In the genomic region with DNA sequence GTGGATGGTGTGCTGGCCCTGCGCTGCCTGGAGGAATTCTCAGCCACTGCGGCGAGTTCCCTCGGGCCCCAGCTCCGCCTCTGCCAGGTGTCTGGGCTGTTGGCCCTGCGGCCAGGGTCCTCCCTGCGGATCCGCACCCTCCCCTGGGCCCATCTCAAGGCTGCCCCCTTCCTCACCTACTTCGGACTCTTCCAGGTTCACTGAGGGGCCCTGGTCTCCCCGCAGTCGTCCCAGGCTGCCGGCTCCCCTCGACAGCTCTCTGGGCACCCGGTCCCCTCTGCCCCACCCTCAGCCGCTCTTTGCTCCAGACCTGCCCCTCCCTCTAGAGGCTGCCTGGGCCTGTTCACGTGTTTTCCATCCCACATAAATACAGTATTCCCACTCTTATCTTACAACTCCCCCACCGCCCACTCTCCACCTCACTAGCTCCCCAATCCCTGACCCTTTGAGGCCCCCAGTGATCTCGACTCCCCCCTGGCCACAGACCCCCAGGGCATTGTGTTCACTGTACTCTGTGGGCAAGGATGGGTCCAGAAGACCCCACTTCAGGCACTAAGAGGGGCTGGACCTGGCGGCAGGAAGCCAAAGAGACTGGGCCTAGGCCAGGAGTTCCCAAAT, we compare ENCODE assay signal across 11 cellular contexts. TPM values are rescaled to one million over a fixed set of nuclear protein-coding genes. Genes with fewer than 3 reads are reported as not detected.
DNase-seq lines count a peak whose midpoint lies in the region; ATAC-seq, FAIRE-seq and TF ChIP-seq lines count a peak whose summit lies in the region.
"Had no signal": no experiment of that assay in that cellular context is flagged by ENCODE, and none has a peak within 500 bp of the region (broad histone marks: within the 10 kb centered on the region; RNA-seq: fewer than 3 reads in every experiment).

No MANE protein-coding gene starts in this region.

- CTCF ChIA-PET in endothelial cell of umbilical vein (lab: Charles Lee) = interaction anchor here (0.8 to 6.7 kb wide), 8 partner anchors 14 to 511 kb away, joined by 3 to 314 read pairs (median 4); a partner anchor contains a TSS

- DNase-seq in heart right ventricle = no peak
- DNase-seq in Right ventricle myocardium inferior (ENCODE audit: missing footprints) = no peak
- no peak for DNase-seq in endothelial cell of umbilical vein (ENCODE audit: low read depth, low spot score)
- DNase-seq in neural progenitor cell (ENCODE audit: low spot score) = no peak
- no peak for DNase-seq in NCI-H1930 (lab: John Stamatoyannopoulos, UW)
- DNase-seq: activated CD4-positive, alpha-beta memory T cell treated with anti-CD3 and anti-CD28 coated beads, Interleukin-2, amount 10 ng/mL, durations not matched to agents 7 days and 5 days; activated naive CD8-positive, alpha-beta T cell treated with anti-CD3 and anti-CD28 coated beads, Interleukin-2, amount 10 ng/mL, durations not matched to agents 7 days and 5 days; DND-41 had no signal

- H3K36me3 Mint-ChIP-seq in neural progenitor cell = no peaks in the 10 kb centered on the region

- H3K9ac ChIP-seq in endothelial cell of umbilical vein (replicated peaks; ENCODE audit: extremely low read depth, insufficient read depth, low read length) (no peak overlapping the region), neural progenitor cell (no peak overlapping the region)

- ATAC-seq in heart right ventricle (no peak), Right ventricle myocardium inferior (no peak), GM18870 (IDR thresholded peaks at IDR 0.05; ENCODE audit: unreplicated experiment) (no peak), GM21737 (IDR thresholded peaks at IDR 0.05; ENCODE audit: unreplicated experiment) (no peak)

- 61 to 64% methylated on average over 18 to 19 of the region's 19 CpGs for WGBS in heart right ventricle, 2 donors
- 51% methylated on average over 19 of the region's 19 CpGs for WGBS in urinary bladder

- dilution Hi-C loops in endothelial cell of umbilical vein (cut with MboI; ENCODE audit: extremely low pct_ligation_motif_present, low sequenced_read_pairs) = no loop called here

- H3K4me3 Mint-ChIP-seq in neural progenitor cell = no peak overlapping the region
- H3K4me3 Mint-ChIP-seq: activated CD4-positive, alpha-beta memory T cell treated with anti-CD3 and anti-CD28 coated beads, Interleukin-2, amount 10 ng/mL, durations not matched to agents 7 days and 5 days had no signal

- no peaks in the 10 kb centered on the region for H3K9me1 ChIP-seq in endothelial cell of umbilical vein (replicated peaks; ENCODE audit: control insufficient read depth, extremely low read depth, insufficient read depth, low read length)

- peaks cover 37% of the 10 kb centered on the region for H3K4me1 Mint-ChIP-seq in neural progenitor cell

- intact Hi-C loops in heart right ventricle (cut with DNase I) (loop anchor here in 5 of 10 donors (2.0 to 10.0 kb wide), 5 partner anchors 42 to 122 kb away; a partner anchor contains a TSS), Right ventricle myocardium inferior (cut with DNase I) (no loop called here), endothelial cell of umbilical vein (cut with micrococcal nuclease) (no loop called here)

- H3K27ac ChIP-seq in heart right ventricle (peak overlapping the region; percentile 82 to 99 (median 94)), endothelial cell of umbilical vein (ENCODE audit: insufficient read depth, low read depth, low read length) (peak overlapping the region; percentile 70), neural progenitor cell (no peak overlapping the region), urinary bladder (ENCODE audit: low read depth) (peak overlapping the region; percentile 87)

- no peaks in the 10 kb centered on the region for H3K9me3 ChIP-seq in heart right ventricle
- H3K9me3 ChIP-seq in endothelial cell of umbilical vein (replicated peaks; ENCODE audit: control insufficient read depth, insufficient read depth, low read length) = no peaks in the 10 kb centered on the region
- no peaks in the 10 kb centered on the region for H3K9me3 ChIP-seq in neural progenitor cell (ENCODE audit: low read depth)

- no peak overlapping the region for H3K27ac Mint-ChIP-seq in neural progenitor cell

- H3K9me3 Mint-ChIP-seq in neural progenitor cell = no peaks in the 10 kb centered on the region
- H3K9me3 Mint-ChIP-seq: activated CD4-positive, alpha-beta memory T cell treated with anti-CD3 and anti-CD28 coated beads, Interleukin-2, amount 10 ng/mL, durations not matched to agents 7 days and 5 days; activated naive CD8-positive, alpha-beta T cell treated with anti-CD3 and anti-CD28 coated beads, Interleukin-2, amount 10 ng/mL, durations not matched to agents 7 days and 5 days had no signal

- TF ChIP-seq CTCF in heart right ventricle (IDR thresholded peaks at IDR 0.05) (no peak), endothelial cell of umbilical vein (IDR thresholded peaks at IDR 0.05; ENCODE audit: extremely low read depth in 1 of 2, insufficient read depth in 1 of 2, low read depth in 1 of 2, low read length in 2 of 2) (no peak), neural progenitor cell (IDR thresholded peaks at IDR 0.05) (no peak)

- H3K4me1 ChIP-seq in heart right ventricle (peaks cover 35 to 80% (median 46%) of the 10 kb centered on the region in 9 donors), endothelial cell of umbilical vein (ENCODE audit: control insufficient read depth, extremely low read depth, insufficient read depth, low read length) (peaks cover 25% of the 10 kb centered on the region), neural progenitor cell (peaks cover 27% of the 10 kb centered on the region), urinary bladder (ENCODE audit: insufficient read depth) (no peaks in the 10 kb centered on the region)

- H3K79me2 ChIP-seq in endothelial cell of umbilical vein (ENCODE audit: control insufficient read depth, insufficient read depth, low read length) (peaks cover 5% of the 10 kb centered on the region), neural progenitor cell (ENCODE audit: low read depth) (peaks cover 4% of the 10 kb centered on the region)

- no peak overlapping the region for H2AFZ ChIP-seq in endothelial cell of umbilical vein (ENCODE audit: low read depth, low read length)
- peak overlapping the region; percentile 48 for H2AFZ ChIP-seq in neural progenitor cell (replicated peaks)

- POLR2A ChIA-PET in endothelial cell of umbilical vein (lab: Charles Lee) = interaction anchor here (1.8 kb wide), 1 partner anchor 73 kb away, joined by 7 read pairs; a partner anchor contains a TSS

- no peak for TF ChIP-seq POLR2A in endothelial cell of umbilical vein (IDR thresholded peaks at IDR 0.05; ENCODE audit: low read depth, low read length)

- H3K27me3 ChIP-seq in heart right ventricle (no peaks in the 10 kb centered on the region), endothelial cell of umbilical vein (ENCODE audit: control insufficient read depth in 2 of 2, insufficient read depth in 2 of 2, low read length in 2 of 2) (no peaks in the 10 kb centered on the region), neural progenitor cell (no peaks in the 10 kb centered on the region)

- H3K27me3 Mint-ChIP-seq in neural progenitor cell (ENCODE audit: insufficient read depth, low read depth) = peaks cover 4% of the 10 kb centered on the region
- H3K27me3 Mint-ChIP-seq: activated CD4-positive, alpha-beta memory T cell treated with anti-CD3 and anti-CD28 coated beads, Interleukin-2, amount 10 ng/mL, durations not matched to agents 7 days and 5 days; activated naive CD8-positive, alpha-beta T cell treated with anti-CD3 and anti-CD28 coated beads, Interleukin-2, amount 10 ng/mL, durations not matched to agents 7 days and 5 days had no signal

- H3K4me2 ChIP-seq in endothelial cell of umbilical vein (ENCODE audit: insufficient read depth, low read length) (no peak overlapping the region), neural progenitor cell (peak overlapping the region; percentile 40)

- no TSS peak for BruUV-seq in endothelial cell of umbilical vein (replicated peaks; lab: Mats Ljungman, UMichigan)

- no peak for FAIRE-seq in endothelial cell of umbilical vein (lab: Jason Lieb, UNC)

- H3K4me3 ChIP-seq in heart right ventricle (peak overlapping the region in 5 of 10 donors; percentile 39 to 96 (median 84)), endothelial cell of umbilical vein (replicated peaks in 1 of 3; ENCODE audit: insufficient read depth in 1 of 3, low read depth in 1 of 3, low read length in 3 of 3) (no peak overlapping the region), neural progenitor cell (no peak overlapping the region), urinary bladder (ENCODE audit: low read depth, low read length) (no peak overlapping the region)

- peaks cover 45% of the 10 kb centered on the region for H3F3A ChIP-seq in neural progenitor cell (ENCODE audit: low read depth)

- H4K20me1 ChIP-seq in endothelial cell of umbilical vein (replicated peaks; ENCODE audit: control insufficient read depth, extremely low read depth, insufficient read depth, low read length) (no peaks in the 10 kb centered on the region), neural progenitor cell (ENCODE audit: low read depth) (peaks cover 3% of the 10 kb centered on the region)

- H3K36me3 ChIP-seq in heart right ventricle (peaks cover 0 to 24% (median 0%) of the 10 kb centered on the region in 9 donors), endothelial cell of umbilical vein (ENCODE audit: control insufficient read depth in 2 of 2, extremely low read depth in 1 of 2, insufficient read depth in 2 of 2, low read length in 2 of 2) (no peaks in the 10 kb centered on the region), neural progenitor cell (no peaks in the 10 kb centered on the region), urinary bladder (ENCODE audit: insufficient read depth) (no peaks in the 10 kb centered on the region)

RNA-seq across cellular contexts. Expression of a gene that starts 1.3 kb away (rescaled TPM):
- total RNA-seq in heart right ventricle (10 to 100 TPM in 2 of 10 donors, 1 to 10 TPM in 8; 4.1 to 25.0 (median 6.9) TPM), Right ventricle myocardium inferior (13.5 TPM), endothelial cell of umbilical vein (3.7 and 5.4 TPM in 2 replicates), neural progenitor cell (ENCODE audit: low replicate concordance) (0.37 TPM in 1 of 2 replicates, not detected in the other), urinary bladder (3.8 TPM)
- polyA plus RNA-seq in heart right ventricle (1 to 10 TPM; 7.5 to 8.0 TPM), endothelial cell of umbilical vein (3.6 and 4.3 TPM in 2 replicates), urinary bladder (22.3 TPM)
- 2.7 and 2.8 TPM in 2 replicates for polyA plus RNA-seq in endothelial cell of umbilical vein (2011; cell fraction: cytosol; rRNA removed)
- polyA plus RNA-seq in endothelial cell of umbilical vein (2011; cell fraction: nucleus; rRNA removed) = 4.2 and 6.2 TPM in 2 replicates
- polyA plus RNA-seq in endothelial cell of umbilical vein (2012) = 3.0 and 4.0 TPM in 2 replicates
- polyA minus RNA-seq in endothelial cell of umbilical vein = 2.5 and 3.1 TPM in 2 replicates
- 3.1 TPM for polyA minus RNA-seq in endothelial cell of umbilical vein (2011; cell fraction: cytosol; rRNA and poly(A)+ RNA removed)
- 2.5 TPM in 2 replicates for polyA minus RNA-seq in endothelial cell of umbilical vein (2011; cell fraction: nucleus; rRNA and poly(A)+ RNA removed)

RNA-seq across cellular contexts. Expression of a gene that starts 4.5 kb away (rescaled TPM):
- 10 to 100 TPM; 22.4 to 34.3 (median 27.1) TPM for total RNA-seq in heart right ventricle
- 10 to 100 TPM; 33.1 to 46.6 TPM for polyA plus RNA-seq in heart right ventricle
- 33.0 TPM for total RNA-seq in Right ventricle myocardium inferior
- 56.5 and 63.4 TPM in 2 replicates for total RNA-seq in endothelial cell of umbilical vein
- polyA plus RNA-seq in endothelial cell of umbilical vein = 91.6 and 96.5 TPM in 2 replicates
- 97.0 and 110 TPM in 2 replicates for polyA plus RNA-seq in endothelial cell of umbilical vein (2011; cell fraction: cytosol; rRNA removed)
- 90.0 and 99.9 TPM in 2 replicates for polyA plus RNA-seq in endothelial cell of umbilical vein (2011; cell fraction: nucleus; rRNA removed)
- polyA plus RNA-seq in endothelial cell of umbilical vein (2012) = 52.3 and 67.0 TPM in 2 replicates
- 76.4 and 80.4 TPM in 2 replicates for polyA minus RNA-seq in endothelial cell of umbilical vein
- 67.6 TPM for polyA minus RNA-seq in endothelial cell of umbilical vein (2011; cell fraction: cytosol; rRNA and poly(A)+ RNA removed)
- polyA minus RNA-seq in endothelial cell of umbilical vein (2011; cell fraction: nucleus; rRNA and poly(A)+ RNA removed) = 21.7 and 30.4 TPM in 2 replicates
- total RNA-seq in neural progenitor cell (ENCODE audit: low replicate concordance) = 87.9 and 91.6 TPM in 2 replicates
- 34.7 TPM for total RNA-seq in urinary bladder
- 54.6 TPM for polyA plus RNA-seq in urinary bladder

RNA-seq across cellular contexts. Expression of a gene that starts 8.4 kb away (rescaled TPM):
- 10 to 100 TPM; 21.7 to 44.3 (median 26.9) TPM for total RNA-seq in heart right ventricle
- 10 to 100 TPM; 20.6 to 51.0 TPM for polyA plus RNA-seq in heart right ventricle
- total RNA-seq in Right ventricle myocardium inferior = 41.7 TPM
- 21.0 and 28.4 TPM in 2 replicates for total RNA-seq in endothelial cell of umbilical vein
- 39.4 and 40.5 TPM in 2 replicates for polyA plus RNA-seq in endothelial cell of umbilical vein
- polyA plus RNA-seq in endothelial cell of umbilical vein (2011; cell fraction: cytosol; rRNA removed) = 25.6 and 34.9 TPM in 2 replicates
- 11.2 and 15.0 TPM in 2 replicates for polyA plus RNA-seq in endothelial cell of umbilical vein (2011; cell fraction: nucleus; rRNA removed)
- 17.3 and 30.7 TPM in 2 replicates for polyA plus RNA-seq in endothelial cell of umbilical vein (2012)
- polyA minus RNA-seq in endothelial cell of umbilical vein = 8.6 and 13.0 TPM in 2 replicates
- polyA minus RNA-seq in endothelial cell of umbilical vein (2011; cell fraction: cytosol; rRNA and poly(A)+ RNA removed) = 1.3 TPM
- 2.6 and 3.4 TPM in 2 replicates for polyA minus RNA-seq in endothelial cell of umbilical vein (2011; cell fraction: nucleus; rRNA and poly(A)+ RNA removed)
- 0.75 and 2.4 TPM in 2 replicates for total RNA-seq in neural progenitor cell (ENCODE audit: low replicate concordance)
- 8.5 TPM for total RNA-seq in urinary bladder
- 87.2 TPM for polyA plus RNA-seq in urinary bladder

RNA-seq across cellular contexts. Expression of a gene that starts 22.2 kb away (rescaled TPM):
- total RNA-seq in heart right ventricle (100 to 1,000 TPM in 1 of 10 donors, 10 to 100 TPM in 4, 1 to 10 TPM in 5; 4.7 to 128 (median 13.0) TPM), Right ventricle myocardium inferior (40.4 TPM), endothelial cell of umbilical vein (2.9 and 4.5 TPM in 2 replicates), neural progenitor cell (ENCODE audit: low replicate concordance) (0.95 TPM in 1 of 2 replicates, not detected in the other), urinary bladder (9.1 TPM)
- polyA plus RNA-seq in heart right ventricle (10 to 100 TPM; 15.7 to 40.0 TPM), endothelial cell of umbilical vein (29.1 and 30.8 TPM in 2 replicates), urinary bladder (73.7 TPM)
- polyA plus RNA-seq in endothelial cell of umbilical vein (2011; cell fraction: cytosol; rRNA removed) = 13.1 and 20.9 TPM in 2 replicates
- polyA plus RNA-seq in endothelial cell of umbilical vein (2011; cell fraction: nucleus; rRNA removed) = 2.1 TPM in 2 replicates
- polyA plus RNA-seq in endothelial cell of umbilical vein (2012) = 18.9 and 35.4 TPM in 2 replicates
- 9.3 and 26.8 TPM in 2 replicates for polyA minus RNA-seq in endothelial cell of umbilical vein
- 1.0 TPM for polyA minus RNA-seq in endothelial cell of umbilical vein (2011; cell fraction: cytosol; rRNA and poly(A)+ RNA removed)
- polyA minus RNA-seq in endothelial cell of umbilical vein (2011; cell fraction: nucleus; rRNA and poly(A)+ RNA removed) = 3.0 and 4.7 TPM in 2 replicates

RNA-seq across cellular contexts. Expression of a gene that starts 26.4 kb away (rescaled TPM):
- 10 to 100 TPM; 20.1 to 39.8 (median 23.5) TPM for total RNA-seq in heart right ventricle
- polyA plus RNA-seq in heart right ventricle = 10 to 100 TPM; 42.8 to 64.9 TPM
- total RNA-seq in Right ventricle myocardium inferior = 32.0 TPM
- total RNA-seq in endothelial cell of umbilical vein = 61.2 and 78.0 TPM in 2 replicates
- polyA plus RNA-seq in endothelial cell of umbilical vein = 368 and 384 TPM in 2 replicates
- 232 and 270 TPM in 2 replicates for polyA plus RNA-seq in endothelial cell of umbilical vein (2011; cell fraction: cytosol; rRNA removed)
- polyA plus RNA-seq in endothelial cell of umbilical vein (2011; cell fraction: nucleus; rRNA removed) = 167 and 168 TPM in 2 replicates
- 96.5 and 130 TPM in 2 replicates for polyA plus RNA-seq in endothelial cell of umbilical vein (2012)
- polyA minus RNA-seq in endothelial cell of umbilical vein = 198 and 233 TPM in 2 replicates
- polyA minus RNA-seq in endothelial cell of umbilical vein (2011; cell fraction: cytosol; rRNA and poly(A)+ RNA removed) = 61.6 TPM
- 41.7 and 43.4 TPM in 2 replicates for polyA minus RNA-seq in endothelial cell of umbilical vein (2011; cell fraction: nucleus; rRNA and poly(A)+ RNA removed)
- total RNA-seq in neural progenitor cell (ENCODE audit: low replicate concordance) = 167 and 177 TPM in 2 replicates
- total RNA-seq in urinary bladder = 40.2 TPM
- 40.4 TPM for polyA plus RNA-seq in urinary bladder
